ENCODE assay signal across 17 cellular contexts in genomic region chr11:64157987-64158386, GRCh38.
"Had no signal": no experiment of that assay in that cellular context is flagged by ENCODE, and none has a peak within 500 bp of the region (broad histone marks: within the 10 kb centered on the region; RNA-seq: fewer than 3 reads in every experiment).

No MANE protein-coding gene starts in this region.

- H3K9me3 Mint-ChIP-seq: naive thymus-derived CD8-positive, alpha-beta T cell; stimulated activated effector memory CD8-positive, alpha-beta T cell treated with anti-CD3 and anti-CD28 coated beads, Interleukin-12 subunit alpha, Interleukin-12 subunit beta, amount 100 ng/mL, for 72 hours had no signal

- H3K27ac ChIP-seq: dorsolateral prefrontal cortex, heart left ventricle, ovary, right lobe of liver, tibial artery, upper lobe of left lung, uterus had no signal

- H3K27ac Mint-ChIP-seq: stimulated activated effector memory CD8-positive, alpha-beta T cell treated with anti-CD3 and anti-CD28 coated beads, Interleukin-12 subunit alpha, Interleukin-12 subunit beta, amount 100 ng/mL, for 72 hours had no signal

- H3K9me3 ChIP-seq: heart left ventricle, ovary, right lobe of liver, tibial artery, upper lobe of left lung, uterus had no signal

- H3K4me3 ChIP-seq: dorsolateral prefrontal cortex, heart left ventricle, ovary, right lobe of liver, tibial artery, upper lobe of left lung, uterus had no signal

- H3K4me1 ChIP-seq: right lobe of liver, uterus had no signal

- H3K27me3 ChIP-seq: dorsolateral prefrontal cortex, heart left ventricle, ovary, right lobe of liver, tibial artery, upper lobe of left lung, uterus had no signal

- H3K36me3 ChIP-seq: heart left ventricle, ovary, right lobe of liver, tibial artery, upper lobe of left lung, uterus had no signal

- DNase-seq: cortex of kidney; dorsolateral prefrontal cortex; effector CD8-positive, alpha-beta T cell; foreskin melanocyte; hippocampal formation; left colon; naive thymus-derived CD8-positive, alpha-beta T cell; ovary; right lobe of liver; stimulated activated CD4-positive, alpha-beta T cell treated with anti-CD3 and anti-CD28 coated beads, Interleukin-4, amount 100 ng/mL, for 1 hour; stimulated activated CD8-positive, alpha-beta memory T cell treated with anti-CD3 and anti-CD28 coated beads, Interleukin-4, amount 100 ng/mL, for 48 hours; stimulated activated naive CD8-positive, alpha-beta T cell treated with anti-CD3 and anti-CD28 coated beads, Interleukin-15, Interleukin-2, amounts not matched to agents 100 U/mL and 50 U/mL, for 24 hours; tibial artery; upper lobe of left lung; uterus had no signal

- H3K4me3 Mint-ChIP-seq: naive thymus-derived CD8-positive, alpha-beta T cell; stimulated activated effector memory CD8-positive, alpha-beta T cell treated with anti-CD3 and anti-CD28 coated beads, Interleukin-12 subunit alpha, Interleukin-12 subunit beta, amount 100 ng/mL, for 72 hours had no signal

- ATAC-seq: left colon; naive thymus-derived CD8-positive, alpha-beta T cell; right lobe of liver; stimulated activated effector memory CD8-positive, alpha-beta T cell treated with anti-CD3 and anti-CD28 coated beads, Interleukin-12 subunit alpha, Interleukin-12 subunit beta, amount 100 ng/mL, for 72 hours; stimulated activated naive CD8-positive, alpha-beta T cell treated with anti-CD3 and anti-CD28 coated beads, Interleukin-15, Interleukin-2, amounts not matched to agents 100 U/mL and 50 U/mL, for 24 hours had no signal
